In genomic region chr10:70677016-70677415, GRCh38 we compare ENCODE assay signal across 9 cellular contexts. TPM values are rescaled to one million over a fixed set of nuclear protein-coding genes. Genes with fewer than 3 reads are reported as not detected.
"Had no signal": no experiment of that assay in that cellular context is flagged by ENCODE, and none has a peak within 500 bp of the region (broad histone marks: within the 10 kb centered on the region; RNA-seq: fewer than 3 reads in every experiment).

No MANE protein-coding gene starts in this region.

- H3K4me2 ChIP-seq: GM23338 had no signal

- H2AFZ ChIP-seq: GM23338 had no signal

- H3K27ac Mint-ChIP-seq: GM23338, H9, IgD-negative memory B cell had no signal

- DNase-seq: H9, HCEC 1CT had no signal

- H3K4me3 ChIP-seq: GM23338 had no signal

- H3K4me3 Mint-ChIP-seq: GM23338, H9, IgD-negative memory B cell had no signal

- H3K27ac ChIP-seq: HL-60 had no signal

- ATAC-seq: GM23338 had no signal

- H3K9me3 Mint-ChIP-seq: GM23338, H9, IgD-negative memory B cell had no signal

- FAIRE-seq: H1, H54, HepG2 had no signal

RNA-seq across cellular contexts. Expression of gene ADAMTS14, which starts 4.7 kb away (rescaled TPM):
- total RNA-seq: HT1080 had no signal
- polyA plus RNA-seq: IgD-negative memory B cell had no signal
